ENCODE assay signal across 15 cellular contexts in the genomic region with DNA sequence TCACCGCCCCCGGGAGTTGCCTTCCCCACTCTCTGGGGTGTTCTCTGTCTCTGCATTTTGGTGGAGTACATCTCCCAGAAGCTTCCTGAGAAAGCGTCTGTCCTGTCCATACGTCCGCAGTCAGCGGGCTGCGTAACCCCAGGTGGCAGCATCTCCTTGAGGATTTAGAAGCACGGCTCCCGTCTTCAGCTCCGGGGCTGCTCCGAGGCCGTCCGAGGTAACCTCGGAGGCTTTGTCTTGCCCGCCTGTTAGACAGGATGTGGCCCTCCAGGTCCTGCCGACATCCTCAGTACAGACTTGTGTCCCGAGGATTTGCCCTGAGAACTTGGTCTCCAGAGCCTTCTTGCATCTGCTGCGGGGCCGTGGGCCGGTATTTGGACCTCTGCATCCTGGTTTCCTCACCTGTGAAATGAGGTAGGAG. TPM values are rescaled to one million over a fixed set of nuclear protein-coding genes. Genes with fewer than 3 reads are reported as not detected.
"Had no signal": no experiment of that assay in that cellular context is flagged by ENCODE, and none has a peak within 500 bp of the region (broad histone marks: within the 10 kb centered on the region; RNA-seq: fewer than 3 reads in every experiment).

No MANE protein-coding gene starts in this region.

- H3K27ac ChIP-seq: ascending aorta, esophagus muscularis mucosa, prostate gland, SK-N-MC, upper lobe of left lung had no signal

- FAIRE-seq: colon had no signal

- DNase-seq: activated CD4-positive, CD25-positive, alpha-beta regulatory T cell treated with anti-CD3 and anti-CD28 coated beads, Interleukin-2, amount 50 U/mL, for 72 hours; occipital lobe; stimulated activated CD4-positive, alpha-beta T cell treated with anti-CD3 and anti-CD28 coated beads, Interleukin-2, amount 100 ng/mL, for 48 hours; stimulated activated naive B cell treated with anti-CD40 and anti-IgM and Interleukin-4, amounts not matched to agents 10 μg/mL and 1 μg/mL and 100 μg/mL, for 72 hours; T-cell; T1000 had no signal

- H3K9me3 ChIP-seq: ascending aorta, prostate gland had no signal

- ATAC-seq: stimulated activated naive B cell treated with anti-CD40 and anti-IgM and Interleukin-4, amounts not matched to agents 10 μg/mL and 1 μg/mL and 100 μg/mL, for 72 hours; T-cell had no signal

- H3K36me3 ChIP-seq: prostate gland had no signal

- H3K27me3 ChIP-seq: ascending aorta, esophagus muscularis mucosa, upper lobe of left lung had no signal

- H3K4me3 ChIP-seq: ascending aorta, esophagus muscularis mucosa, prostate gland, SK-N-MC, upper lobe of left lung had no signal

- H3K4me1 ChIP-seq: ascending aorta, esophagus muscularis mucosa, prostate gland, upper lobe of left lung had no signal

RNA-seq across cellular contexts. Expression of a gene that starts 59.7 kb away (rescaled TPM):
- total RNA-seq: activated CD8-positive, alpha-beta memory T cell treated with anti-CD3 and anti-CD28 coated beads for 36 hours; ascending aorta; glomerular endothelial cell; kidney epithelial cell; T-cell had no signal
